Comparison of ENCODE assay signal across 10 cellular contexts in genomic region chr1:48109390-48110009, GRCh38.
DNase-seq lines count a peak whose midpoint lies in the region; ATAC-seq and TF ChIP-seq lines count a peak whose summit lies in the region.
"Had no signal": no experiment of that assay in that cellular context is flagged by ENCODE, and none has a peak within 500 bp of the region (broad histone marks: within the 10 kb centered on the region; RNA-seq: fewer than 3 reads in every experiment).

No MANE protein-coding gene starts in this region.

- peak; percentile 89 for TF ChIP-seq CTCF in MM.1S (IDR thresholded peaks at IDR 0.05; ENCODE audit: low read length)
- peak; percentile 96 for TF ChIP-seq CTCF in fibroblast of pulmonary artery (IDR thresholded peaks at IDR 0.05; ENCODE audit: low read length, missing control alignments)
- peak; percentile 83 for TF ChIP-seq CTCF in osteocyte (IDR thresholded peaks at IDR 0.05)

- peaks cover 8% of the 10 kb centered on the region for H3K4me1 Mint-ChIP-seq in activated T-cell treated with anti-CD3 and anti-CD28 coated beads, Interleukin-2, amount 50 U/mL, for 72 hours (ENCODE audit: low read depth)
- no peaks in the 10 kb centered on the region for H3K4me1 Mint-ChIP-seq in osteocyte (ENCODE audit: unreplicated experiment)
- H3K4me1 Mint-ChIP-seq: central memory CD8-positive, alpha-beta T cell had no signal

- no peak for ATAC-seq in activated T-cell treated with anti-CD3 and anti-CD28 coated beads, Interleukin-2, amount 50 U/mL, for 72 hours (replicated peaks in 1 of 2)

- no peaks in the 10 kb centered on the region for H3K79me2 ChIP-seq in MM.1S (ENCODE audit: low read length)

- H3K9ac ChIP-seq in MM.1S (ENCODE audit: low read length), result no peak overlapping the region

- H4K20me1 ChIP-seq in MM.1S (ENCODE audit: insufficient read depth, low read length), result no peaks in the 10 kb centered on the region

- H3K27ac Mint-ChIP-seq in activated T-cell treated with anti-CD3 and anti-CD28 coated beads, Interleukin-2, amount 50 U/mL, for 72 hours, result no peak overlapping the region
- H3K27ac Mint-ChIP-seq in osteocyte (ENCODE audit: unreplicated experiment), result no peak overlapping the region
- H3K27ac Mint-ChIP-seq: stimulated activated naive B cell treated with anti-CD40 and anti-IgM and Interleukin-4, amounts not matched to agents 10 μg/mL and 1 μg/mL and 100 μg/mL, for 72 hours had no signal

- no peak overlapping the region for H3K4me2 ChIP-seq in MM.1S (ENCODE audit: low read depth, low read length)

- no peaks in the 10 kb centered on the region for H3K9me2 ChIP-seq in MM.1S (replicated peaks; ENCODE audit: insufficient read depth, low read length)

- no peak overlapping the region for H3K4me3 Mint-ChIP-seq in activated T-cell treated with anti-CD3 and anti-CD28 coated beads, Interleukin-2, amount 50 U/mL, for 72 hours
- H3K4me3 Mint-ChIP-seq in osteocyte (ENCODE audit: unreplicated experiment), result no peak overlapping the region
- H3K4me3 Mint-ChIP-seq: central memory CD8-positive, alpha-beta T cell; stimulated activated naive B cell treated with anti-CD40 and anti-IgM and Interleukin-4, amounts not matched to agents 10 μg/mL and 1 μg/mL and 100 μg/mL, for 72 hours had no signal

- H3K36me3 ChIP-seq in MM.1S (replicated peaks; ENCODE audit: insufficient read depth, low read length), result no peaks in the 10 kb centered on the region

- peaks cover 24% of the 10 kb centered on the region for H3K27me3 Mint-ChIP-seq in activated T-cell treated with anti-CD3 and anti-CD28 coated beads, Interleukin-2, amount 50 U/mL, for 72 hours (ENCODE audit: low read depth)
- peaks cover 14% of the 10 kb centered on the region for H3K27me3 Mint-ChIP-seq in osteocyte (ENCODE audit: unreplicated experiment)

- H3K4me3 ChIP-seq in MM.1S (ENCODE audit: low read length) (no peak overlapping the region), fibroblast of pulmonary artery (replicated peaks; ENCODE audit: low read depth, low read length) (no peak overlapping the region)

- H3K9me3 Mint-ChIP-seq in activated T-cell treated with anti-CD3 and anti-CD28 coated beads, Interleukin-2, amount 50 U/mL, for 72 hours, result no peaks in the 10 kb centered on the region
- H3K9me3 Mint-ChIP-seq in osteocyte (ENCODE audit: unreplicated experiment), result no peaks in the 10 kb centered on the region
- H3K9me3 Mint-ChIP-seq: central memory CD8-positive, alpha-beta T cell; stimulated activated naive B cell treated with anti-CD40 and anti-IgM and Interleukin-4, amounts not matched to agents 10 μg/mL and 1 μg/mL and 100 μg/mL, for 72 hours had no signal

- peaks cover 1% of the 10 kb centered on the region; the same call in 1 of the 2 replicates for H3K4me1 ChIP-seq in MM.1S (ENCODE audit: low read length)

- H2AFZ ChIP-seq in MM.1S (ENCODE audit: low read length), result no peak overlapping the region

- H3K9me3 ChIP-seq in MM.1S (replicated peaks; ENCODE audit: insufficient read depth, low read length), result no peaks in the 10 kb centered on the region

- H3K36me3 Mint-ChIP-seq in activated T-cell treated with anti-CD3 and anti-CD28 coated beads, Interleukin-2, amount 50 U/mL, for 72 hours (ENCODE audit: insufficient read depth in 2 of 2), result no peaks in the 10 kb centered on the region
- H3K36me3 Mint-ChIP-seq in osteocyte (ENCODE audit: unreplicated experiment), result no peaks in the 10 kb centered on the region
- H3K36me3 Mint-ChIP-seq: stimulated activated naive B cell treated with anti-CD40 and anti-IgM and Interleukin-4, amounts not matched to agents 10 μg/mL and 1 μg/mL and 100 μg/mL, for 72 hours had no signal

- peak; percentile 4 to 7 for DNase-seq in activated T-cell treated with anti-CD3 and anti-CD28 coated beads, Interleukin-2, amount 50 U/mL, for 72 hours
- no peak for DNase-seq in activated T-cell treated with anti-CD3 and anti-CD28 coated beads, Interleukin-2, amount 50 U/mL, for 48 hours
- DNase-seq in MM.1S (peak; percentile 43), SHP77 (lab: John Stamatoyannopoulos, UW) (peak; percentile 23 to 40), fibroblast of pulmonary artery (ENCODE audit: low read depth) (peak; percentile 76), osteocyte (ENCODE audit: extremely low spot score, unreplicated experiment) (no peak), NK-92 (lab: John Stamatoyannopoulos, UW; ENCODE audit: unreplicated experiment) (no peak)
- DNase-seq in stimulated activated naive CD4-positive, alpha-beta T cell treated with Interleukin-2 at 50 U/mL for 16 hours (lab: John Stamatoyannopoulos, UW), result no peak
- DNase-seq: stimulated activated naive B cell treated with anti-CD40 and anti-IgM and Interleukin-4, amounts not matched to agents 10 μg/mL and 1 μg/mL and 100 μg/mL, for 72 hours had no signal

- no peaks in the 10 kb centered on the region for H3F3A ChIP-seq in MM.1S (ENCODE audit: insufficient read depth, low read length)

- no peak overlapping the region for H3K27ac ChIP-seq in MM.1S (ENCODE audit: low read length)

- H3K27me3 ChIP-seq in MM.1S (replicated peaks; ENCODE audit: insufficient read depth, low read length), result no peaks in the 10 kb centered on the region

Comparison
In these comparisons a context has a peak if more than half of its experiments do, and no peak if none do; other contexts are left out.
1. DNase-seq: peak in activated T-cell treated with anti-CD3 and anti-CD28 coated beads, Interleukin-2, amount 50 U/mL, for 72 hours (2 of 2), MM.1S (single experiment), SHP77 (2 of 2) and fibroblast of pulmonary artery (single experiment); none in activated T-cell treated with anti-CD3 and anti-CD28 coated beads, Interleukin-2, amount 50 U/mL, for 48 hours (0 of 2), osteocyte (single experiment), NK-92 (single experiment) and stimulated activated naive CD4-positive, alpha-beta T cell treated with Interleukin-2 at 50 U/mL for 16 hours (single experiment).
2. Peak in every context shown above with its lines, with median percentiles within 50 percentile points of each other: CTCF ChIP-seq.